Comparison of ENCODE assay signal across 6 cellular contexts in the genomic region with DNA sequence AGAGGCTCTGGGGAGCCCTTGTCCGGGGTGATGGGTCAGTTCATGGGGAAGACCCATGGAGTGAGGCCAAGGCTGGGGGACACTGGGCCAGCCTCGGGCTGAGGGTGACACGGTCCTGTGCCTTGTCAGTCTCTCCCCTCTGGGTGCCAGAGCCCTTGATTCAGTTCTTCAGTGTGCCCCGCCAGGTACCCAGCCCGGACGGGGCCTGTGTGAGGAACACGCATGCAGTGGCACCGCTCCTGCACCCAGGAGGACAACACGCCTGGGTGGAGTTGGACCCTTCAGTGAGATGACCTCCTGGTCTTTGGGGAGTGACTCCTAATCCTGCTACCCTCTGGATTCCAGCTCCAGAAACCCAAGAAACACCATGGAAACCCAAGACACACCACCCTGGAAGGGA.
"Had no signal": no experiment of that assay in that cellular context is flagged by ENCODE, and none has a peak within 500 bp of the region (broad histone marks: within the 10 kb centered on the region; RNA-seq: fewer than 3 reads in every experiment).

No MANE protein-coding gene starts in this region.

- DNase-seq: GM23248, HFFc6, IMR-90, KG1 had no signal

- H2AFZ ChIP-seq: GM23248 had no signal

- H3K9ac ChIP-seq: GM23248 had no signal

- H3K9me3 ChIP-seq: HAP-1 had no signal

- H3K9me3 Mint-ChIP-seq: HFFc6 had no signal

- H3K4me3 Mint-ChIP-seq: HFFc6 had no signal

- H3K27ac ChIP-seq: GM23248 had no signal

- H3K36me3 ChIP-seq: HAP-1 had no signal

- H3K4me1 ChIP-seq: HAP-1 had no signal

- H3K4me3 ChIP-seq: GM23248, HAP-1, K562 had no signal

- H3K27ac Mint-ChIP-seq: HFFc6 had no signal

- FAIRE-seq: K562 had no signal
